ENCODE assay signal across 8 cellular contexts in the genomic region with DNA sequence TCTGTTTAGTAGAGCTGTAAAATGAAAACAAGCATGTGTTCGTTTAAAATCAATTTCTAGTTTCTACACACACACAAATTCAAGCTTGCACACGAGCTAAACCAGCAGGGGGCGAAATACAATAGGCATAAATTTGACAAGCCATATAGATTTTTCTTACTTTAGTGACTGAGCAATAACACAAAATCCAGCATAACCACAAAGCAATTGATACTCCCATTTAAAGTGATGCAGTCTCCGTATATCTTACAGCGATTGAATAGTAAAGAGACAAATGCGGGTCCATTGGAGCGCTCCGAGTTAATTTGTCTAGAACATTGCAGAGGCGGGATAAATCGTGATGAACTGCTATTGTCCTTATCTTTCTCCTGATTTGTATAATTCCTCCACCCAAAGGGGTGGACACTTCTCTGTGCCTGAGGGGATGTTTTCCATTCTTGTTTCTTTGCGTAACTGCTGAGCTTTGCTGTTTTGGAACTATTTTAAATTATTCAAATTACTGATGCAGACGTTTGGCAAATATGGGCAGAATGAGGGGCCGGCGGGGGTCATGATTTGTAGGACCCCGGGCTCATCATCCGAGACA. TPM values are rescaled to one million over a fixed set of nuclear protein-coding genes. Genes with fewer than 3 reads are reported as not detected.
DNase-seq lines count a peak whose midpoint lies in the region; ATAC-seq and TF ChIP-seq lines count a peak whose summit lies in the region.

No MANE protein-coding gene starts in this region.

- no peaks in the 10 kb centered on the region for H3K9me3 ChIP-seq in duodenal mucosa (ENCODE audit: control insufficient read depth in 1 of 2, low read length in 2 of 2)
- no peaks in the 10 kb centered on the region for H3K9me3 ChIP-seq in mesodermal cell (ENCODE audit: control insufficient read depth, low read length)

- H3K4me3 ChIP-seq in duodenal mucosa (ENCODE audit: low read depth in 1 of 2, low read length in 2 of 2) (peak overlapping the region; percentile 93 to 100), mesodermal cell (ENCODE audit: extremely low read depth, insufficient read depth, low read length, poor library complexity, severe bottlenecking) (peak overlapping the region; percentile 87)

- no peaks in the 10 kb centered on the region for H3K27me3 ChIP-seq in duodenal mucosa (ENCODE audit: control insufficient read depth in 1 of 2, insufficient read depth in 2 of 2, low read length in 2 of 2)

- H3K27ac ChIP-seq in duodenal mucosa (ENCODE audit: low read depth, low read length) (no peak overlapping the region), mesodermal cell (ENCODE audit: low read depth, low read length, severe bottlenecking) (no peak overlapping the region)

- CTCF ChIA-PET in HEK293T (lab: Yijun Ruan, JAX), result interaction anchor here (0.8 to 1.8 kb wide), 9 partner anchors 25 to 354 kb away, joined by 3 to 5 read pairs (median 3); no protein-coding TSS in a partner anchor

- 11% methylated on average over 12 of the region's 16 CpGs; no CpG with 5 or more reads in 1 of the 2 experiments for WGBS in mesodermal cell (ENCODE audit: insufficient coverage in 2 of 2), 2 experiments

- POLR2A ChIA-PET in HEK293T (lab: Yijun Ruan, JAX), result interaction anchor here (0.8 to 2.6 kb wide), 6 partner anchors 9 to 192 kb away, joined by 3 to 9 read pairs (median 4); no protein-coding TSS in a partner anchor

- H3K36me3 ChIP-seq in duodenal mucosa (ENCODE audit: control insufficient read depth in 1 of 2, insufficient read depth in 2 of 2, low read length in 2 of 2), result no peaks in the 10 kb centered on the region
- H3K36me3 ChIP-seq in mesodermal cell (ENCODE audit: control insufficient read depth, insufficient read depth, low read length), result no peaks in the 10 kb centered on the region

- peak overlapping the region; percentile 87 to 90 for H3K9ac ChIP-seq in duodenal mucosa (ENCODE audit: low read depth in 1 of 2, low read length in 2 of 2)

- no peak for ATAC-seq in GM19395 (IDR thresholded peaks at IDR 0.05; ENCODE audit: unreplicated experiment)

- DNase-seq in AML-193 (lab: John Stamatoyannopoulos, UW) (peak; percentile 85), HEK293T (ENCODE audit: extremely low spot score) (peak; percentile 22), NCI-H748 treated with DMSO at 0.1 percent for 48 hours (lab: John Stamatoyannopoulos, UW) (peak; percentile 73)
- peak; percentile 67 to 78 for DNase-seq in activated CD4-positive, alpha-beta T cell treated with anti-CD3 and anti-CD28 coated beads, Interleukin-2, amount 50 U/mL, for 48 hours
- DNase-seq in stimulated activated CD8-positive, alpha-beta memory T cell treated with anti-CD3 and anti-CD28 coated beads, Interleukin-12 subunit alpha, Interleukin-12 subunit beta, amount 100 ng/mL, for 4 hours (ENCODE audit: low read depth), result peak; percentile 10

- H3K4me1 ChIP-seq in duodenal mucosa (ENCODE audit: control insufficient read depth in 1 of 2, insufficient read depth in 2 of 2, low read length in 2 of 2) (peaks cover 8 to 20% of the 10 kb centered on the region in 2 donors), mesodermal cell (ENCODE audit: control insufficient read depth, insufficient read depth, low read length, poor library complexity, severe bottlenecking) (no peaks in the 10 kb centered on the region)

TF ChIP-seq in HEK293T, 16 proteins besides CTCF, POLR2A, EP300 and RAD21:
- no peak for TF ChIP-seq ELF4 (IDR thresholded peaks at IDR 0.05)
- TF ChIP-seq CTBP1 (IDR thresholded peaks at IDR 0.05; ENCODE audit: borderline replicate concordance), result no peak
- TF ChIP-seq TARDBP (IDR thresholded peaks at IDR 0.05), result no peak
- no peak for TF ChIP-seq FOXM1 (IDR thresholded peaks at IDR 0.05; ENCODE audit: borderline replicate concordance)
- no peak for TF ChIP-seq HDGF (IDR thresholded peaks at IDR 0.05; ENCODE audit: borderline replicate concordance)
- TF ChIP-seq SUZ12 (IDR thresholded peaks at IDR 0.05), result no peak
- no peak for TF ChIP-seq ARNT (IDR thresholded peaks at IDR 0.05)
- TF ChIP-seq, protein P1, sequence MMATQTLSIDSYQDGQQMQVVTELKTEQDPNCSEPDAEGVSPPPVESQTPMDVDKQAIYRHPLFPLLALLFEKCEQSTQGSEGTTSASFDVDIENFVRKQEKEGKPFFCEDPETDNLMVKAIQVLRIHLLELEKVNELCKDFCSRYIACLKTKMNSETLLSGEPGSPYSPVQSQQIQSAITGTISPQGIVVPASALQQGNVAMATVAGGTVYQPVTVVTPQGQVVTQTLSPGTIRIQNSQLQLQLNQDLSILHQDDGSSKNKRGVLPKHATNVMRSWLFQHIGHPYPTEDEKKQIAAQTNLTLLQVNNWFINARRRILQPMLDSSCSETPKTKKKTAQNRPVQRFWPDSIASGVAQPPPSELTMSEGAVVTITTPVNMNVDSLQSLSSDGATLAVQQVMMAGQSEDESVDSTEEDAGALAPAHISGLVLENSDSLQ (IDR thresholded peaks at IDR 0.05), result peak; percentile 37; the same call in 1 of the 2 replicates

RNA-seq across cellular contexts. Expression of a gene that starts 1.2 kb away (rescaled TPM):
- 12.4 TPM for polyA plus RNA-seq in mesodermal cell (2013, experiment 1 of 2)
- polyA plus RNA-seq in mesodermal cell (2013, experiment 2 of 2), result 12.4 TPM

Comparison
In these comparisons a context has a peak if more than half of its experiments do, and no peak if none do; other contexts are left out.
1. DNase-seq: peak in every context shown above with its lines; median percentile 85 in AML-193; 73 in NCI-H748 treated with DMSO at 0.1 percent for 48 hours; 72 in activated CD4-positive, alpha-beta T cell treated with anti-CD3 and anti-CD28 coated beads, Interleukin-2, amount 50 U/mL, for 48 hours; 22 in HEK293T; 10 in stimulated activated CD8-positive, alpha-beta memory T cell treated with anti-CD3 and anti-CD28 coated beads, Interleukin-12 subunit alpha, Interleukin-12 subunit beta, amount 100 ng/mL, for 4 hours.